ENCODE assay signal across 22 cellular contexts in genomic region chr7:7304705-7305475, GRCh38.
"Had no signal": no experiment of that assay in that cellular context is flagged by ENCODE, and none has a peak within 500 bp of the region (broad histone marks: within the 10 kb centered on the region; RNA-seq: fewer than 3 reads in every experiment).

No MANE protein-coding gene starts in this region.

- H3K4me3 ChIP-seq: body of pancreas, left ventricle myocardium inferior, right lobe of liver, skin epidermis, tibial nerve had no signal

- ATAC-seq: activated CD8-positive, alpha-beta memory T cell treated with anti-CD3 and anti-CD28 coated beads, Interleukin-2, amount 10 ng/mL, durations not matched to agents 7 days and 5 days; activated CD8-positive, alpha-beta T cell treated with anti-CD3 and anti-CD28 coated beads for 36 hours; body of pancreas; natural killer cell; right lobe of liver; stimulated activated effector memory CD8-positive, alpha-beta T cell treated with anti-CD3 and anti-CD28 coated beads, Interleukin-12 subunit alpha, Interleukin-12 subunit beta, amount 100 ng/mL, for 72 hours; stimulated activated naive CD8-positive, alpha-beta T cell treated with anti-CD3 and anti-CD28 coated beads, Interleukin-15, amount 100 ng/mL, for 72 hours had no signal

- H3K4me1 ChIP-seq: body of pancreas, left ventricle myocardium inferior, right lobe of liver, tibial nerve had no signal

- H3K9me3 ChIP-seq: body of pancreas, left ventricle myocardium inferior, right lobe of liver, tibial nerve had no signal

- H3K27ac ChIP-seq: body of pancreas, left ventricle myocardium inferior, right lobe of liver, skin epidermis, tibial nerve, WERI-Rb-1 had no signal

- DNase-seq: activated CD4-positive, alpha-beta T cell treated with anti-CD3 and anti-CD28 coated beads, Interleukin-2, amount 10 ng/mL, durations not matched to agents 7 days and 5 days; activated CD4-positive, CD25-positive, alpha-beta regulatory T cell treated with anti-CD3 and anti-CD28 coated beads, Interleukin-2, amount 50 U/mL, for 72 hours; activated CD8-positive, alpha-beta memory T cell treated with anti-CD3 and anti-CD28 coated beads, Interleukin-2, amount 10 ng/mL, durations not matched to agents 7 days and 5 days; activated CD8-positive, alpha-beta T cell treated with anti-CD3 and anti-CD28 coated beads for 36 hours; activated effector memory CD4-positive, alpha-beta T cell treated with anti-CD3 and anti-CD28 coated beads, Interleukin-2, amount 50 U/mL, for 16 hours; activated T-cell treated with anti-CD3 and anti-CD28 coated beads for 4 hours; anterior cingulate cortex; body of pancreas; foreskin melanocyte; glutamatergic neuron; hippocampal formation; left ventricle myocardium inferior; midbrain; natural killer cell; right lobe of liver; stimulated activated CD4-positive, alpha-beta T cell treated with anti-CD3 and anti-CD28 coated beads, Interleukin-2, amount 100 ng/mL, for 24 hours; stimulated activated naive CD8-positive, alpha-beta T cell treated with anti-CD3 and anti-CD28 coated beads, Interleukin-15, amount 100 ng/mL, for 72 hours; WERI-Rb-1 had no signal

- FAIRE-seq: TTC549 had no signal

- H3K27me3 ChIP-seq: body of pancreas, right lobe of liver, tibial nerve had no signal

- H3K36me3 ChIP-seq: left ventricle myocardium inferior, right lobe of liver, tibial nerve, WERI-Rb-1 had no signal
